In the genomic region with DNA sequence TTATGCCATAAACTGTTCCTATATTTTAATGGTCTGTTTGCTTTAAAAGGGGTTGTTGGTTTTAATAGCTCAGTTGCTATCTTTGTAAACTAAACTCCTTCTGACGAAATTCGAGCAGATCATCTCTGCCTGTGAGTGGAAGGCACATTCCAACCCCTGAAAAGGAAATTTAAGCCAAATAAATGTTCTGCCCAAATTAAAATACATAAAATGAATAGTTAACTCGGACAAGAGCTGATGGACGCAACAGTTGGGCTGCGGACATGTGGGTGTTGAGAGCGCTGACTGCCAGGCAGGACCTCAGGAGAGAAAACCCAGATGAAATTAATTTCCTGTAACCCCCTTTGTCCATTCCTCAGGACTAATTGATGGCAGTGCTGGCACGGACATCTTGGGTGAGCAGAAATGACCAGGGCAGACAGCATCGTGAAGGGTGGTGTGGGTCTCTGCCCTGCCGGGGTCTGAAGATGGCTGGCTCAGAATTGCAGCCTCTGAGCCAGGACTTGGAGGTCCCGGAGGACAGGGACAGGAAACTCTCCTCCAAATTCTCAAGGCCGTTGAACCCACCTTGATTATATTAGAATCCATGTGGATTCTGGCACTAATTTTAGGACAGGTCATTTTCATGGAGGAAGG, we compare ENCODE assay signal across 1 cellular context.
TF ChIP-seq lines count a peak whose summit lies in the region.

No MANE protein-coding gene starts in this region.

TF ChIP-seq in IMR-90, 13 proteins besides CTCF, POLR2A, EP300 and RAD21 (continued from another document):
- TF ChIP-seq MAFK (IDR thresholded peaks at IDR 0.05; ENCODE audit: low read depth, low read length) (no peak), SMC3 (IDR thresholded peaks at IDR 0.05; ENCODE audit: low read depth, low read length) (no peak), MXI1 (IDR thresholded peaks at IDR 0.05; ENCODE audit: borderline replicate concordance, low read depth, low read length) (no peak), BHLHE40 (IDR thresholded peaks at IDR 0.05; ENCODE audit: low read depth, low read length) (no peak), CEBPB (IDR thresholded peaks at IDR 0.05; ENCODE audit: low read depth, low read length) (no peak), CHD1 (IDR thresholded peaks at IDR 0.05; ENCODE audit: low read depth, low read length) (no peak), RCOR1 (IDR thresholded peaks at IDR 0.05; ENCODE audit: insufficient replicate concordance, low read length) (no peak), FOS (IDR thresholded peaks at IDR 0.05; ENCODE audit: low read depth, low read length) (no peak), MAZ (IDR thresholded peaks at IDR 0.05; ENCODE audit: borderline replicate concordance, low read depth, low read length) (no peak), NFE2L2 (IDR thresholded peaks at IDR 0.05; ENCODE audit: low read depth, low read length) (no peak)
